ENCODE assay signal across 1 cellular context in the genomic region with DNA sequence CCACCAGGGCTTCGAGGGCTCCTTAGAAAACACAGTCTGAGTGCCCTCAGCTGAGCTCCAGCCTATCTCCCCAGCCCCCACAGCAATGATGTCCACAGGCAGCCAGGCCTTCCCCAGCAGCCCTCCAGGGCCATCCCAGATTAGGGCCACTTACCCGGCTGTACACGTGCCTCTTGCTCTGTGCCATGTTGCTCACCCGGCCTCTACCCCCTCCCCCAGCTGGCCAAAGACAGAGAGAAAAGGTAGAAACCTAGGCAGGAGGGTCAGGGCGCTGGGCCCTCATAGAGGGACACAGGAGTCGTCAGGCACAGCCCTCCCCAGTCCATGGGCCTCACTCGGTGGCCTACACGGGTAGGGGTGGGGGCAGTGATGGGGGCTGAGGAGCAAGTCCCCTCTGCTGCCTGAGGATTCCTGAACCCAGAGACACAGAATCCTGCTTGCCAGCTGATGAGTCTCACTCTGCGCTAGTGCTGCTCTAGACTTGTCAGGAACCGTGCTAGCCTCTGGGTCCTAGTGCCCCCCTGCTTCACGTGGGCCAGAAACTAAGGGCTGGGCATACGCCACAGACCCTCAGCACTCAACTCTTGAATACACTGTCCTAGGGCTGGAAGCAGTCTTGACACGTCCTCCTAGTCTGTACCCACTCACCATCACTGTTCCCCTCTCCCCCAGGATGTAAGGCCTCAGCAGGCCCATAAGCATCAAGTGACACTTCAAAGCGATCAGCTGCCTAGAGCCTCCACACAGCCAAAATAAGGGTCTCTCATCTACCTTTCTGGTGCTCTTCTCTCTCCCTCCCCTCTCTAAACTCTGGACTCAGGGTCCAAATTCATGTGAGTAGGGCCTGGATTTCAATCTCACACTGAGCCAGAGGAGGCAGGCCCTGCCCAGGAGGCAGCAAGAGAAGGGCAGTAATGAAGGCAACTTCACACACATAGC.
TF ChIP-seq lines count a peak whose summit lies in the region.

A gene (minus strand): TSS at position 461 of the 939 bp plus-strand sequence. CDS start 274 bp downstream, at position 187.

TF ChIP-seq in H1, 55 proteins besides CTCF, POLR2A, EP300 and RAD21:
- TF ChIP-seq HDAC6 (IDR thresholded peaks at IDR 0.05; ENCODE audit: low read depth, low read length) (no peak), RFX5 (IDR thresholded peaks at IDR 0.05; ENCODE audit: borderline replicate concordance, low read depth, low read length) (no peak), JUND (IDR thresholded peaks at IDR 0.05; ENCODE audit: low read length) (no peak), SRF (IDR thresholded peaks at IDR 0.05; ENCODE audit: low read depth, low read length) (no peak), SIRT6 (IDR thresholded peaks at IDR 0.05; ENCODE audit: low read length) (no peak), SP4 (IDR thresholded peaks at IDR 0.05; ENCODE audit: low read length) (no peak), CREB1 (IDR thresholded peaks at IDR 0.05) (peak; percentile 67), TAF7 (optimal IDR thresholded peaks at IDR 0.05; ENCODE audit: borderline replicate concordance, low read depth, low read length) (no peak), TCF12 (IDR thresholded peaks at IDR 0.05; ENCODE audit: low read depth, low read length) (no peak), CHD2 (IDR thresholded peaks at IDR 0.05; ENCODE audit: low read length) (no peak), BRCA1 (IDR thresholded peaks at IDR 0.05; ENCODE audit: low read depth, low read length) (no peak), SP2 (IDR thresholded peaks at IDR 0.05; ENCODE audit: low read length) (no peak), NRF1 (IDR thresholded peaks at IDR 0.05; ENCODE audit: low read depth, low read length) (no peak), PHF8 (conservative IDR thresholded peaks at IDR 0.05; ENCODE audit: low read depth, low read length) (no peak), HDAC2 (IDR thresholded peaks at IDR 0.05; ENCODE audit: borderline replicate concordance in 1 of 2, low read depth in 2 of 2, low read length in 2 of 2) (no peak), EGR1 (IDR thresholded peaks at IDR 0.05; ENCODE audit: borderline replicate concordance, low read depth, low read length) (peak; percentile 40), SAP30 (IDR thresholded peaks at IDR 0.05; ENCODE audit: insufficient read depth, insufficient replicate concordance, low read length) (peak; percentile 61), TAF1 (IDR thresholded peaks at IDR 0.05; ENCODE audit: low read depth, low read length) (no peak), YY1 (IDR thresholded peaks at IDR 0.05; ENCODE audit: low read depth, low read length) (no peak), RBBP5 (IDR thresholded peaks at IDR 0.05; ENCODE audit: borderline replicate concordance, low read depth, low read length) (no peak), SP1 (IDR thresholded peaks at IDR 0.05; ENCODE audit: low read depth, low read length) (peak; percentile 23; the same call in 1 of the 2 replicates), CEBPB (IDR thresholded peaks at IDR 0.05; ENCODE audit: low read depth, low read length) (no peak), RNF2 (IDR thresholded peaks at IDR 0.05; ENCODE audit: borderline replicate concordance, low read depth, low read length, missing control alignments, poor library complexity, severe bottlenecking) (no peak), POU5F1 (IDR thresholded peaks at IDR 0.05; ENCODE audit: low read depth, low read length) (no peak), CBX8 (IDR thresholded peaks at IDR 0.05; ENCODE audit: borderline replicate concordance, low read depth, low read length) (no peak), JUN (IDR thresholded peaks at IDR 0.05; ENCODE audit: low read depth, low read length) (no peak), SUZ12 (IDR thresholded peaks at IDR 0.05; ENCODE audit: low read length) (no peak), ZNF274 (IDR thresholded peaks at IDR 0.05; ENCODE audit: borderline replicate concordance, extremely low read depth, low read length) (no peak), ASH2L (IDR thresholded peaks at IDR 0.05; ENCODE audit: low read length) (peak; percentile 38), POLR2AphosphoS5 (IDR thresholded peaks at IDR 0.05; ENCODE audit: low read depth, low read length) (no peak), CBX5 (IDR thresholded peaks at IDR 0.05; ENCODE audit: low read depth, low read length) (no peak), EZH2 (IDR thresholded peaks at IDR 0.05; ENCODE audit: low read depth, low read length, severe bottlenecking) (no peak), MAFK (IDR thresholded peaks at IDR 0.05; ENCODE audit: low read depth, low read length) (no peak), TBP (IDR thresholded peaks at IDR 0.05; ENCODE audit: low read depth, low read length) (no peak), SIX5 (IDR thresholded peaks at IDR 0.05; ENCODE audit: low read depth, low read length) (no peak), BCL11A (IDR thresholded peaks at IDR 0.05; ENCODE audit: low read depth in 2 of 2, low read length in 2 of 2) (no peak), TEAD4 (IDR thresholded peaks at IDR 0.05; ENCODE audit: low read depth, low read length) (no peak), CTBP2 (IDR thresholded peaks at IDR 0.05; ENCODE audit: borderline replicate concordance, insufficient read depth, insufficient read length, low read length) (no peak), KDM1A (IDR thresholded peaks at IDR 0.05; ENCODE audit: borderline replicate concordance, low read length) (peak; percentile 41; the same call in 1 of the 2 replicates), KDM5A (IDR thresholded peaks at IDR 0.05; ENCODE audit: low read length) (no peak), RXRA (IDR thresholded peaks at IDR 0.05; ENCODE audit: insufficient read depth, low read depth, low read length) (no peak), FOSL1 (IDR thresholded peaks at IDR 0.05; ENCODE audit: insufficient read depth, low read depth, low read length) (peak; percentile 98), GABPA (IDR thresholded peaks at IDR 0.05; ENCODE audit: borderline replicate concordance, insufficient read depth, low read length) (no peak), GTF2F1 (IDR thresholded peaks at IDR 0.05; ENCODE audit: borderline replicate concordance, low read depth, low read length) (no peak), CHD1 (IDR thresholded peaks at IDR 0.05; ENCODE audit: low read depth, low read length) (no peak), BACH1 (IDR thresholded peaks at IDR 0.05; ENCODE audit: low read length) (no peak), KDM4A (IDR thresholded peaks at IDR 0.05; ENCODE audit: low read depth, low read length, severe bottlenecking) (no peak), NANOG (IDR thresholded peaks at IDR 0.05; ENCODE audit: insufficient read depth, low read depth, low read length, poor library complexity, severe bottlenecking) (no peak), SIN3A (conservative IDR thresholded peaks at IDR 0.05 in 1 of 2, IDR thresholded peaks at IDR 0.05 in 1 of 2; ENCODE audit: low read depth in 1 of 2, low read length in 2 of 2) (peak; percentile 79 to 82; a peak in 2 of 4 replicates)
- TF ChIP-seq, protein P1, sequence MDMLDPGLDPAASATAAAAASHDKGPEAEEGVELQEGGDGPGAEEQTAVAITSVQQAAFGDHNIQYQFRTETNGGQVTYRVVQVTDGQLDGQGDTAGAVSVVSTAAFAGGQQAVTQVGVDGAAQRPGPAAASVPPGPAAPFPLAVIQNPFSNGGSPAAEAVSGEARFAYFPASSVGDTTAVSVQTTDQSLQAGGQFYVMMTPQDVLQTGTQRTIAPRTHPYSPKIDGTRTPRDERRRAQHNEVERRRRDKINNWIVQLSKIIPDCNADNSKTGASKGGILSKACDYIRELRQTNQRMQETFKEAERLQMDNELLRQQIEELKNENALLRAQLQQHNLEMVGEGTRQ (IDR thresholded peaks at IDR 0.05; ENCODE audit: low read length): no peak
- TF ChIP-seq, protein P2, sequence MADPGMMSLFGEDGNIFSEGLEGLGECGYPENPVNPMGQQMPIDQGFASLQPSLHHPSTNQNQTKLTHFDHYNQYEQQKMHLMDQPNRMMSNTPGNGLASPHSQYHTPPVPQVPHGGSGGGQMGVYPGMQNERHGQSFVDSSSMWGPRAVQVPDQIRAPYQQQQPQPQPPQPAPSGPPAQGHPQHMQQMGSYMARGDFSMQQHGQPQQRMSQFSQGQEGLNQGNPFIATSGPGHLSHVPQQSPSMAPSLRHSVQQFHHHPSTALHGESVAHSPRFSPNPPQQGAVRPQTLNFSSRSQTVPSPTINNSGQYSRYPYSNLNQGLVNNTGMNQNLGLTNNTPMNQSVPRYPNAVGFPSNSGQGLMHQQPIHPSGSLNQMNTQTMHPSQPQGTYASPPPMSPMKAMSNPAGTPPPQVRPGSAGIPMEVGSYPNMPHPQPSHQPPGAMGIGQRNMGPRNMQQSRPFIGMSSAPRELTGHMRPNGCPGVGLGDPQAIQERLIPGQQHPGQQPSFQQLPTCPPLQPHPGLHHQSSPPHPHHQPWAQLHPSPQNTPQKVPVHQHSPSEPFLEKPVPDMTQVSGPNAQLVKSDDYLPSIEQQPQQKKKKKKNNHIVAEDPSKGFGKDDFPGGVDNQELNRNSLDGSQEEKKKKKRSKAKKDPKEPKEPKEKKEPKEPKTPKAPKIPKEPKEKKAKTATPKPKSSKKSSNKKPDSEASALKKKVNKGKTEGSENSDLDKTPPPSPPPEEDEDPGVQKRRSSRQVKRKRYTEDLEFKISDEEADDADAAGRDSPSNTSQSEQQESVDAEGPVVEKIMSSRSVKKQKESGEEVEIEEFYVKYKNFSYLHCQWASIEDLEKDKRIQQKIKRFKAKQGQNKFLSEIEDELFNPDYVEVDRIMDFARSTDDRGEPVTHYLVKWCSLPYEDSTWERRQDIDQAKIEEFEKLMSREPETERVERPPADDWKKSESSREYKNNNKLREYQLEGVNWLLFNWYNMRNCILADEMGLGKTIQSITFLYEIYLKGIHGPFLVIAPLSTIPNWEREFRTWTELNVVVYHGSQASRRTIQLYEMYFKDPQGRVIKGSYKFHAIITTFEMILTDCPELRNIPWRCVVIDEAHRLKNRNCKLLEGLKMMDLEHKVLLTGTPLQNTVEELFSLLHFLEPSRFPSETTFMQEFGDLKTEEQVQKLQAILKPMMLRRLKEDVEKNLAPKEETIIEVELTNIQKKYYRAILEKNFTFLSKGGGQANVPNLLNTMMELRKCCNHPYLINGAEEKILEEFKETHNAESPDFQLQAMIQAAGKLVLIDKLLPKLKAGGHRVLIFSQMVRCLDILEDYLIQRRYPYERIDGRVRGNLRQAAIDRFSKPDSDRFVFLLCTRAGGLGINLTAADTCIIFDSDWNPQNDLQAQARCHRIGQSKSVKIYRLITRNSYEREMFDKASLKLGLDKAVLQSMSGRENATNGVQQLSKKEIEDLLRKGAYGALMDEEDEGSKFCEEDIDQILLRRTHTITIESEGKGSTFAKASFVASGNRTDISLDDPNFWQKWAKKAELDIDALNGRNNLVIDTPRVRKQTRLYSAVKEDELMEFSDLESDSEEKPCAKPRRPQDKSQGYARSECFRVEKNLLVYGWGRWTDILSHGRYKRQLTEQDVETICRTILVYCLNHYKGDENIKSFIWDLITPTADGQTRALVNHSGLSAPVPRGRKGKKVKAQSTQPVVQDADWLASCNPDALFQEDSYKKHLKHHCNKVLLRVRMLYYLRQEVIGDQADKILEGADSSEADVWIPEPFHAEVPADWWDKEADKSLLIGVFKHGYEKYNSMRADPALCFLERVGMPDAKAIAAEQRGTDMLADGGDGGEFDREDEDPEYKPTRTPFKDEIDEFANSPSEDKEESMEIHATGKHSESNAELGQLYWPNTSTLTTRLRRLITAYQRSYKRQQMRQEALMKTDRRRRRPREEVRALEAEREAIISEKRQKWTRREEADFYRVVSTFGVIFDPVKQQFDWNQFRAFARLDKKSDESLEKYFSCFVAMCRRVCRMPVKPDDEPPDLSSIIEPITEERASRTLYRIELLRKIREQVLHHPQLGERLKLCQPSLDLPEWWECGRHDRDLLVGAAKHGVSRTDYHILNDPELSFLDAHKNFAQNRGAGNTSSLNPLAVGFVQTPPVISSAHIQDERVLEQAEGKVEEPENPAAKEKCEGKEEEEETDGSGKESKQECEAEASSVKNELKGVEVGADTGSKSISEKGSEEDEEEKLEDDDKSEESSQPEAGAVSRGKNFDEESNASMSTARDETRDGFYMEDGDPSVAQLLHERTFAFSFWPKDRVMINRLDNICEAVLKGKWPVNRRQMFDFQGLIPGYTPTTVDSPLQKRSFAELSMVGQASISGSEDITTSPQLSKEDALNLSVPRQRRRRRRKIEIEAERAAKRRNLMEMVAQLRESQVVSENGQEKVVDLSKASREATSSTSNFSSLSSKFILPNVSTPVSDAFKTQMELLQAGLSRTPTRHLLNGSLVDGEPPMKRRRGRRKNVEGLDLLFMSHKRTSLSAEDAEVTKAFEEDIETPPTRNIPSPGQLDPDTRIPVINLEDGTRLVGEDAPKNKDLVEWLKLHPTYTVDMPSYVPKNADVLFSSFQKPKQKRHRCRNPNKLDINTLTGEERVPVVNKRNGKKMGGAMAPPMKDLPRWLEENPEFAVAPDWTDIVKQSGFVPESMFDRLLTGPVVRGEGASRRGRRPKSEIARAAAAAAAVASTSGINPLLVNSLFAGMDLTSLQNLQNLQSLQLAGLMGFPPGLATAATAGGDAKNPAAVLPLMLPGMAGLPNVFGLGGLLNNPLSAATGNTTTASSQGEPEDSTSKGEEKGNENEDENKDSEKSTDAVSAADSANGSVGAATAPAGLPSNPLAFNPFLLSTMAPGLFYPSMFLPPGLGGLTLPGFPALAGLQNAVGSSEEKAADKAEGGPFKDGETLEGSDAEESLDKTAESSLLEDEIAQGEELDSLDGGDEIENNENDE (IDR thresholded peaks at IDR 0.05; ENCODE audit: insufficient replicate concordance, low read length): no peak
- TF ChIP-seq, protein P3, sequence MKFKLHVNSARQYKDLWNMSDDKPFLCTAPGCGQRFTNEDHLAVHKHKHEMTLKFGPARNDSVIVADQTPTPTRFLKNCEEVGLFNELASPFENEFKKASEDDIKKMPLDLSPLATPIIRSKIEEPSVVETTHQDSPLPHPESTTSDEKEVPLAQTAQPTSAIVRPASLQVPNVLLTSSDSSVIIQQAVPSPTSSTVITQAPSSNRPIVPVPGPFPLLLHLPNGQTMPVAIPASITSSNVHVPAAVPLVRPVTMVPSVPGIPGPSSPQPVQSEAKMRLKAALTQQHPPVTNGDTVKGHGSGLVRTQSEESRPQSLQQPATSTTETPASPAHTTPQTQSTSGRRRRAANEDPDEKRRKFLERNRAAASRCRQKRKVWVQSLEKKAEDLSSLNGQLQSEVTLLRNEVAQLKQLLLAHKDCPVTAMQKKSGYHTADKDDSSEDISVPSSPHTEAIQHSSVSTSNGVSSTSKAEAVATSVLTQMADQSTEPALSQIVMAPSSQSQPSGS (IDR thresholded peaks at IDR 0.05; ENCODE audit: low read length): no peak
- TF ChIP-seq, protein P4, sequence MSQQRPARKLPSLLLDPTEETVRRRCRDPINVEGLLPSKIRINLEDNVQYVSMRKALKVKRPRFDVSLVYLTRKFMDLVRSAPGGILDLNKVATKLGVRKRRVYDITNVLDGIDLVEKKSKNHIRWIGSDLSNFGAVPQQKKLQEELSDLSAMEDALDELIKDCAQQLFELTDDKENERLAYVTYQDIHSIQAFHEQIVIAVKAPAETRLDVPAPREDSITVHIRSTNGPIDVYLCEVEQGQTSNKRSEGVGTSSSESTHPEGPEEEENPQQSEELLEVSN (IDR thresholded peaks at IDR 0.05): no peak
- TF ChIP-seq, protein P5, sequence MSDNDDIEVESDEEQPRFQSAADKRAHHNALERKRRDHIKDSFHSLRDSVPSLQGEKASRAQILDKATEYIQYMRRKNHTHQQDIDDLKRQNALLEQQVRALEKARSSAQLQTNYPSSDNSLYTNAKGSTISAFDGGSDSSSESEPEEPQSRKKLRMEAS (IDR thresholded peaks at IDR 0.05): peak; percentile 71
- TF ChIP-seq, protein P6, sequence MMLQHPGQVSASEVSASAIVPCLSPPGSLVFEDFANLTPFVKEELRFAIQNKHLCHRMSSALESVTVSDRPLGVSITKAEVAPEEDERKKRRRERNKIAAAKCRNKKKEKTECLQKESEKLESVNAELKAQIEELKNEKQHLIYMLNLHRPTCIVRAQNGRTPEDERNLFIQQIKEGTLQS (IDR thresholded peaks at IDR 0.05; ENCODE audit: insufficient read depth, low read depth, low read length): no peak
TF ChIP-seq in H1: peak in this region for 9.
